ENCODE assay signal across 9 cellular contexts in genomic region chr9:129142115-129142514, GRCh38. TPM values are rescaled to one million over a fixed set of nuclear protein-coding genes. Genes with fewer than 3 reads are reported as not detected.
DNase-seq lines count a peak whose midpoint lies in the region; ATAC-seq and TF ChIP-seq lines count a peak whose summit lies in the region.
"Had no signal": no experiment of that assay in that cellular context is flagged by ENCODE, and none has a peak within 500 bp of the region (broad histone marks: within the 10 kb centered on the region; RNA-seq: fewer than 3 reads in every experiment).

No MANE protein-coding gene starts in this region.

- peaks cover 83% of the 10 kb centered on the region for H3K4me1 Mint-ChIP-seq in brain

- no peaks in the 10 kb centered on the region for H3K27me3 Mint-ChIP-seq in brain
- H3K27me3 Mint-ChIP-seq: naive thymus-derived CD4-positive, alpha-beta T cell had no signal

- H3K27me3 ChIP-seq in cardiac muscle cell (no peaks in the 10 kb centered on the region), mucosa of rectum (ENCODE audit: control insufficient read depth in 2 of 2, insufficient read depth in 2 of 2, low read length in 2 of 2) (no peaks in the 10 kb centered on the region), upper lobe of left lung (no peaks in the 10 kb centered on the region)

- TF ChIP-seq CTCF in cardiac muscle cell (IDR thresholded peaks at IDR 0.05; ENCODE audit: low read depth, low read length) (no peak), brain (conservative IDR thresholded peaks at IDR 0.05) (no peak), upper lobe of left lung (IDR thresholded peaks at IDR 0.05) (no peak)

- H3K4me3 ChIP-seq in cardiac muscle cell: peak overlapping the region; percentile 41
- H3K4me3 ChIP-seq in mucosa of rectum (ENCODE audit: low read length in 2 of 2): peak overlapping the region in 1 of 2 donors; percentile 20
- H3K4me3 ChIP-seq in upper lobe of left lung: peak overlapping the region in 1 of 4 donors; percentile 58

- H3K36me3 ChIP-seq in cardiac muscle cell (peaks cover 9% of the 10 kb centered on the region), mucosa of rectum (ENCODE audit: control insufficient read depth in 2 of 2, insufficient read depth in 2 of 2, low read length in 2 of 2) (peaks cover 5 to 18% of the 10 kb centered on the region in 2 donors), upper lobe of left lung (peaks cover 0 to 25% (median 15%) of the 10 kb centered on the region in 4 donors)

- no peak for TF ChIP-seq EP300 in upper lobe of left lung (IDR thresholded peaks at IDR 0.05)

- no peak for TF ChIP-seq POLR2A in upper lobe of left lung (IDR thresholded peaks at IDR 0.05)

- peak overlapping the region; percentile 71 to 88 (median 81) for H3K4me3 Mint-ChIP-seq in brain

- peak overlapping the region in 1 of 2 donors; percentile 32 for H3K9ac ChIP-seq in mucosa of rectum (ENCODE audit: low read depth in 1 of 2, low read length in 2 of 2)

- ATAC-seq in Right ventricle myocardium superior (ENCODE audit: poor library complexity) (no peak), upper lobe of left lung (ENCODE audit: low FRiP score in 2 of 2) (no peak), HG03159 (IDR thresholded peaks at IDR 0.05; ENCODE audit: unreplicated experiment) (no peak)
- ATAC-seq: naive thymus-derived CD4-positive, alpha-beta T cell had no signal

- intact Hi-C loops in Right ventricle myocardium superior (cut with DNase I): no loop called here

- no peaks in the 10 kb centered on the region for H3K9me3 Mint-ChIP-seq in brain
- H3K9me3 Mint-ChIP-seq: naive thymus-derived CD4-positive, alpha-beta T cell had no signal

- H3K27ac ChIP-seq in cardiac muscle cell (peak overlapping the region; percentile 99), mucosa of rectum (ENCODE audit: low read depth in 2 of 2, low read length in 2 of 2) (peak overlapping the region; percentile 99), upper lobe of left lung (peak overlapping the region; percentile 96 to 99 (median 98))

- WGBS in upper lobe of left lung, 2 donors: 54 to 64% methylated on average over 8 of the region's 8 CpGs

- H3K9me3 ChIP-seq in cardiac muscle cell (ENCODE audit: low read depth) (no peaks in the 10 kb centered on the region), mucosa of rectum (ENCODE audit: control insufficient read depth in 2 of 2, low read length in 2 of 2) (no peaks in the 10 kb centered on the region), upper lobe of left lung (no peaks in the 10 kb centered on the region)

- peak overlapping the region; percentile 99 to 100 (median 99) for H3K27ac Mint-ChIP-seq in brain

- H3K4me1 ChIP-seq in cardiac muscle cell (ENCODE audit: low read depth) (peaks cover 70% of the 10 kb centered on the region), mucosa of rectum (ENCODE audit: control insufficient read depth in 2 of 2, insufficient read depth in 2 of 2, low read length in 2 of 2) (peaks cover 46 to 62% of the 10 kb centered on the region in 2 donors), upper lobe of left lung (peaks cover 79 to 96% (median 88%) of the 10 kb centered on the region in 4 donors)

- DNase-seq in cardiac muscle cell (ENCODE audit: low read depth in 1 of 2, low spot score in 1 of 2) (no peak), Right ventricle myocardium superior (no peak), upper lobe of left lung (no peak), HCEC 1CT (no peak), superior temporal gyrus (ENCODE audit: extremely low spot score) (no peak)

- H3K36me3 Mint-ChIP-seq in brain: peaks cover 24% of the 10 kb centered on the region

RNA-seq across cellular contexts. Expression of gene PTPA, which starts 30.9 kb away (rescaled TPM):
- total RNA-seq in cardiac muscle cell (197 and 257 TPM in 2 replicates), Right ventricle myocardium superior (179 TPM), upper lobe of left lung (100 to 1,000 TPM in 2 of 6 donors, 10 to 100 TPM in 4; 48.2 to 130 (median 67.2) TPM)
- polyA plus RNA-seq in cardiac muscle cell (144 and 156 TPM in 2 replicates), brain (ENCODE audit: insufficient read depth, low read depth, low replicate concordance) (334 TPM)

RNA-seq across cellular contexts. Expression of gene CRAT, which starts 31.5 kb away (rescaled TPM):
- total RNA-seq in cardiac muscle cell (81.6 and 92.8 TPM in 2 replicates), Right ventricle myocardium superior (85.4 TPM), upper lobe of left lung (10 to 100 TPM; 18.5 to 34.3 (median 26.0) TPM)
- polyA plus RNA-seq in cardiac muscle cell (80.6 and 85.2 TPM in 2 replicates), brain (ENCODE audit: insufficient read depth, low read depth, low replicate concordance) (75.0 TPM)

RNA-seq across cellular contexts. Expression of gene IER5L, which starts 35.9 kb away (rescaled TPM):
- total RNA-seq in cardiac muscle cell (51.7 and 77.4 TPM in 2 replicates), Right ventricle myocardium superior (3.5 TPM), upper lobe of left lung (10 to 100 TPM in 3 of 6 donors, 1 to 10 TPM in 3; 3.7 to 17.0 (median 10.3) TPM)
- polyA plus RNA-seq in cardiac muscle cell (21.5 and 38.5 TPM in 2 replicates), brain (ENCODE audit: insufficient read depth, low read depth, low replicate concordance) (9.6 TPM)
